In genomic region chr20:57714409-57715267, GRCh38 we compare ENCODE assay signal across 11 cellular contexts. TPM values are rescaled to one million over a fixed set of nuclear protein-coding genes. Genes with fewer than 3 reads are reported as not detected.
DNase-seq lines count a peak whose midpoint lies in the region; ATAC-seq, FAIRE-seq and TF ChIP-seq lines count a peak whose summit lies in the region.
"Had no signal": no experiment of that assay in that cellular context is flagged by ENCODE, and none has a peak within 500 bp of the region (broad histone marks: within the 10 kb centered on the region; RNA-seq: fewer than 3 reads in every experiment).

No MANE protein-coding gene starts in this region.

- TF ChIP-seq CTCF in HepG2 (CRISPR knock-in tag; IDR thresholded peaks at IDR 0.05) (no peak), right lobe of liver (IDR thresholded peaks at IDR 0.05) (no peak), K562 (IDR thresholded peaks at IDR 0.05 in 2 of 3, conservative IDR thresholded peaks at IDR 0.05 in 1 of 3; ENCODE audit: insufficient read depth in 2 of 3, low read depth in 1 of 3, low read length in 3 of 3) (no peak)

- TF ChIP-seq EP300 in HepG2 (IDR thresholded peaks at IDR 0.05; ENCODE audit: low read depth in 2 of 2, low read length in 2 of 2) (no peak), HepG2 (CRISPR knock-in tag; IDR thresholded peaks at IDR 0.05; ENCODE audit: borderline replicate concordance) (no peak), K562 (IDR thresholded peaks at IDR 0.05; ENCODE audit: low read length) (no peak)

- no peaks in the 10 kb centered on the region for H3K9me1 ChIP-seq in K562 (ENCODE audit: control insufficient read depth, insufficient read depth, low read length)

- DNase-seq in HepG2 (ENCODE audit: low spot score) = no peak
- DNase-seq in right lobe of liver = no peak
- DNase-seq in K562 (ENCODE audit: extremely low read depth in 1 of 4, low spot score in 3 of 4) = no peak
- peak; percentile 70 for DNase-seq in kidney glomerular epithelial cell (lab: John Stamatoyannopoulos, UW)
- no peak for DNase-seq in activated T-cell treated with anti-CD3 and anti-CD28 coated beads, Interleukin-2, amount 50 U/mL, for 48 hours
- no peak for DNase-seq in NCI-H2171 (lab: John Stamatoyannopoulos, UW)
- DNase-seq in SK-N-DZ (ENCODE audit: low spot score) = no peak
- DNase-seq: activated CD8-positive, alpha-beta T cell treated with anti-CD3 and anti-CD28 coated beads for 36 hours; midbrain; stimulated activated CD8-positive, alpha-beta memory T cell treated with anti-CD3 and anti-CD28 coated beads, Interleukin-4, amount 100 ng/mL, for 48 hours had no signal

- FAIRE-seq in HepG2 (lab: Jason Lieb, UNC) (no peak), K562 (lab: Jason Lieb, UNC) (no peak)

- CTCF ChIA-PET in HepG2 (lab: Yijun Ruan, JAX; ENCODE audit: low intra/inter-chr PET ratio, low total read pairs) (no interaction called here), K562 (lab: Yijun Ruan, JAX; ENCODE audit: low intra/inter-chr PET ratio) (no interaction called here)

- H3K27me3 ChIP-seq in HepG2 (ENCODE audit: control insufficient read depth in 1 of 2, insufficient read depth in 2 of 2, low read length in 2 of 2) (peaks cover 20 to 72% of the 10 kb centered on the region in 2 experiments), right lobe of liver (peaks cover 0 to 5% of the 10 kb centered on the region in 2 donors), K562 (ENCODE audit: control insufficient read depth in 2 of 2, insufficient read depth in 2 of 2, low read length in 2 of 2) (peaks cover 21 to 59% of the 10 kb centered on the region in 2 experiments)

- H3K27ac ChIP-seq in HepG2 (ENCODE audit: extremely low read length, insufficient read depth, low read length) (no peak overlapping the region), right lobe of liver (no peak overlapping the region), K562 (ENCODE audit: extremely low read depth, low read depth, low read length) (no peak overlapping the region)

- TF ChIP-seq POLR2A in HepG2 (IDR thresholded peaks at IDR 0.05; ENCODE audit: insufficient read depth in 1 of 2, low read depth in 2 of 2, low read length in 2 of 2) (no peak), right lobe of liver (IDR thresholded peaks at IDR 0.05) (no peak), K562 (conservative IDR thresholded peaks at IDR 0.05) (no peak)

- H3K4me3 ChIP-seq in HepG2 (replicated peaks in 1 of 3; ENCODE audit: insufficient read depth in 1 of 3, low read depth in 2 of 3, low read length in 3 of 3) = no peak overlapping the region
- H3K4me3 ChIP-seq in right lobe of liver = no peak overlapping the region
- no peak overlapping the region for H3K4me3 ChIP-seq in K562

- 27% methylated on average over 20 of the region's 23 CpGs for WGBS in HepG2 (ENCODE audit: low lambda C conversion rate)
- 61% methylated on average over 3 of the region's 23 CpGs for WGBS in right lobe of liver (ENCODE audit: insufficient coverage, low coverage, low lambda C conversion rate, missing lambda C conversion rate)
- 5% methylated on average over 17 of the region's 23 CpGs for WGBS in K562 (ENCODE audit: insufficient coverage, low coverage, missing lambda C conversion rate)

- H3K4me1 ChIP-seq in HepG2 (ENCODE audit: insufficient read depth, low read length) = no peaks in the 10 kb centered on the region
- H3K4me1 ChIP-seq in right lobe of liver = peaks cover 0 to 9% (median 0%) of the 10 kb centered on the region in 4 donors
- peaks cover 0 to 16% of the 10 kb centered on the region in 2 experiments; a peak in 2 of 5 replicates for H3K4me1 ChIP-seq in K562 (replicated peaks in 1 of 2; ENCODE audit: control insufficient read depth in 2 of 2, insufficient read depth in 2 of 2, low read length in 2 of 2)

- H2AFZ ChIP-seq in HepG2 (ENCODE audit: low read length) (no peak overlapping the region), K562 (ENCODE audit: low read depth, low read length) (no peak overlapping the region)

- H4K20me1 ChIP-seq in HepG2 (ENCODE audit: insufficient read depth, low read length) (no peaks in the 10 kb centered on the region; the same call in 1 of the 2 replicates), K562 (replicated peaks; ENCODE audit: control insufficient read depth, insufficient read depth, low read length) (peaks cover 12% of the 10 kb centered on the region)

- H3K36me3 ChIP-seq in HepG2 (replicated peaks in 1 of 2; ENCODE audit: control insufficient read depth in 1 of 2, insufficient read depth in 2 of 2, low read length in 2 of 2) = no peaks in the 10 kb centered on the region
- no peaks in the 10 kb centered on the region for H3K36me3 ChIP-seq in right lobe of liver
- H3K36me3 ChIP-seq in K562 (ENCODE audit: control insufficient read depth, insufficient read depth, low read length) = no peaks in the 10 kb centered on the region

- in situ Hi-C loops in HepG2 (cut with HindIII; ENCODE audit: extremely low pct_ligation_motif_present, low pct_unique_long_range_greater_than_20kb) = no loop called here
- in situ Hi-C loops in K562 (cut with MboI) = no loop called here

- ATAC-seq in HepG2 (no peak), right lobe of liver (no peak), K562 (no peak), GM19463 (IDR thresholded peaks at IDR 0.05; ENCODE audit: unreplicated experiment) (no peak)
- ATAC-seq: activated CD8-positive, alpha-beta T cell treated with anti-CD3 and anti-CD28 coated beads for 36 hours had no signal

- no peak overlapping the region for H3K9ac ChIP-seq in HepG2 (ENCODE audit: insufficient read depth, low read depth, low read length)
- no peak overlapping the region for H3K9ac ChIP-seq in K562 (ENCODE audit: insufficient read depth in 1 of 2, low read depth in 2 of 2, low read length in 2 of 2)

- TF ChIP-seq RAD21 in HepG2 (CRISPR knock-in tag; IDR thresholded peaks at IDR 0.05) (no peak), K562 (CRISPR knock-in tag; conservative IDR thresholded peaks at IDR 0.05 in 1 of 2, IDR thresholded peaks at IDR 0.05 in 1 of 2) (no peak)

- H3K9me3 ChIP-seq in HepG2 (ENCODE audit: low read length) (no peaks in the 10 kb centered on the region), right lobe of liver (no peaks in the 10 kb centered on the region), K562 (replicated peaks; ENCODE audit: control insufficient read depth, insufficient read depth, low read depth, low read length) (no peaks in the 10 kb centered on the region)

- intact Hi-C loops in HepG2 (cut with micrococcal nuclease; ENCODE audit: unreplicated experiment) = no loop called here
- intact Hi-C loops in right lobe of liver (cut with DNase I) = no loop called here
- intact Hi-C loops in K562 (cut with micrococcal nuclease) = no loop called here

- BruUV-seq in HepG2 (replicated peaks; lab: Mats Ljungman, UMichigan) (no TSS peak), K562 (replicated peaks; lab: Mats Ljungman, UMichigan) (no TSS peak)

- H3K4me2 ChIP-seq in HepG2 (ENCODE audit: low read depth, low read length) (no peak overlapping the region), K562 (ENCODE audit: insufficient read depth, low read length) (no peak overlapping the region)

- POLR2A ChIA-PET in HepG2 (lab: Yijun Ruan, JAX) = interaction anchor here (0.6 kb wide), 1 partner anchor 598 kb away, joined by 3 read pairs; no protein-coding TSS in a partner anchor
- POLR2A ChIA-PET in K562 (lab: Yijun Ruan, JAX) = interaction anchor here (0.6 kb wide), 3 partner anchors 221 to 1077 kb away, joined by 3 to 4 read pairs (median 3); no protein-coding TSS in a partner anchor

- H3K79me2 ChIP-seq in HepG2 (ENCODE audit: insufficient read depth, low read length) = no peaks in the 10 kb centered on the region
- no peaks in the 10 kb centered on the region for H3K79me2 ChIP-seq in K562 (ENCODE audit: control insufficient read depth, insufficient read depth, low read length)

RNA-seq across cellular contexts. Expression of gene PMEPA1, which starts 4.8 kb away (rescaled TPM):
- total RNA-seq in HepG2 (2016; rRNA removed; fragmentation: Illumina TruSeq; extraction: Trizol) = not detected in 2 replicates
- total RNA-seq in HepG2 (2016; cell fraction: cytosol; rRNA removed; fragmentation: Illumina TruSeq; extraction: Trizol; ENCODE audit: low read depth) = not detected in 2 replicates
- not detected in 2 replicates for total RNA-seq in HepG2 (2016; cell fraction: insoluble cytoplasmic fraction; rRNA removed; fragmentation: Illumina TruSeq; extraction: Trizol)
- 0.31 TPM in 1 of 2 replicates, not detected in the other for total RNA-seq in HepG2 (2016; cell fraction: membrane; rRNA removed; fragmentation: Illumina TruSeq; extraction: Trizol)
- total RNA-seq in HepG2 (2016; cell fraction: nucleus; rRNA removed; fragmentation: Illumina TruSeq; extraction: Trizol) = not detected in 2 replicates
- polyA plus RNA-seq in HepG2 (2011; rRNA removed) = 0.08 TPM in 1 of 2 replicates, not detected in the other
- polyA plus RNA-seq in HepG2 (2011; cell fraction: cytosol; rRNA removed) = 0.03 TPM in 1 of 2 replicates, not detected in the other
- 0.12 and 0.16 TPM in 2 replicates for polyA plus RNA-seq in HepG2 (2011; cell fraction: nucleus; rRNA removed)
- not detected in 2 replicates for polyA plus RNA-seq in HepG2 (2012)
- polyA plus RNA-seq in HepG2 (2016; cell fraction: cytosol; fragmentation: Illumina TruSeq; extraction: Trizol; ENCODE audit: low read depth) = not detected in 2 replicates
- polyA plus RNA-seq in HepG2 (2016; cell fraction: insoluble cytoplasmic fraction; fragmentation: Illumina TruSeq; extraction: Trizol; ENCODE audit: low read depth) = not detected in 2 replicates
- polyA plus RNA-seq in HepG2 (2016; cell fraction: membrane; fragmentation: Illumina TruSeq; extraction: Trizol; ENCODE audit: low read depth) = 0.15 TPM in 1 of 2 replicates, not detected in the other
- polyA plus RNA-seq in HepG2 (2016; cell fraction: nucleus; fragmentation: Illumina TruSeq; extraction: Trizol; ENCODE audit: insufficient read depth, low read depth) = not detected in 2 replicates
- polyA minus RNA-seq in HepG2 (2011; rRNA and poly(A)+ RNA removed; ENCODE audit: low replicate concordance) = 0.20 and 7.8 TPM in 2 replicates
- polyA minus RNA-seq in HepG2 (2011; cell fraction: cytosol; rRNA and poly(A)+ RNA removed) = 0.53 TPM in 1 of 2 replicates, not detected in the other
- 0.39 TPM in 1 of 2 replicates, not detected in the other for polyA minus RNA-seq in HepG2 (2011; cell fraction: nucleus; rRNA and poly(A)+ RNA removed)
- total RNA-seq in right lobe of liver = 1 to 10 TPM in 4 of 6 experiments, under 1 TPM in 2; 0.50 to 2.3 (median 1.4) TPM
- total RNA-seq in K562 (2011; cell fraction: chromatin; rRNA removed; ENCODE audit: low replicate concordance) = not detected in 2 replicates
- total RNA-seq in K562 (2011; cell fraction: nucleolus; rRNA removed) = not detected in 2 replicates
- not detected in 2 replicates for total RNA-seq in K562 (2011; cell fraction: nucleoplasm; rRNA removed)
- total RNA-seq in K562 (2014; rRNA removed) = not detected in 2 replicates
- not detected in 2 replicates for total RNA-seq in K562 (2014; rRNA removed; fragmentation: Illumina TruSeq; extraction: Trizol)
- total RNA-seq in K562 (2015; rRNA removed; fragmentation: Illumina TruSeq; extraction: Trizol) = not detected in 2 replicates
- 0.16 and 0.20 TPM in 2 replicates for total RNA-seq in K562 (2021)
- polyA plus RNA-seq in K562 (2011; rRNA removed) = not detected in 2 replicates
- not detected in 2 replicates for polyA plus RNA-seq in K562 (2011; cell fraction: cytosol; rRNA removed)
- polyA plus RNA-seq in K562 (2011; cell fraction: nucleus; rRNA removed) = not detected in 2 replicates
- 0.03 TPM in 1 of 2 replicates, not detected in the other for polyA plus RNA-seq in K562 (2012)
- not detected in 2 replicates for polyA plus RNA-seq in K562 (2014; fragmentation: Illumina TruSeq; extraction: Trizol)
- not detected for polyA plus RNA-seq in K562 (2014; fragmentation: Nextera tagmentation; extraction: Ambion mirVana)
- polyA plus RNA-seq in K562 (2014; rRNA removed) = not detected in 2 replicates
- not detected in 2 replicates for polyA minus RNA-seq in K562 (2011; rRNA and poly(A)+ RNA removed)
- not detected in 2 replicates for polyA minus RNA-seq in K562 (2011; cell fraction: cytosol; rRNA and poly(A)+ RNA removed)
- not detected in 2 replicates for polyA minus RNA-seq in K562 (2011; cell fraction: nucleus; rRNA and poly(A)+ RNA removed)
- 3.4 and 3.7 TPM in 2 replicates for polyA plus RNA-seq in SK-N-DZ (2014; cell fraction: cytosol; rRNA removed)
- 3.1 and 6.3 TPM in 2 replicates for polyA plus RNA-seq in SK-N-DZ (2014; cell fraction: nucleus; rRNA removed)
